8 cellular contexts compared by ENCODE assay signal in genomic region chrX:57918750-57919436, GRCh38. TPM values are rescaled to one million over a fixed set of nuclear protein-coding genes. Genes with fewer than 3 reads are reported as not detected.
A peak's percentile ranks its signal among the peaks of the same experiment; 100 is the strongest.
DNase-seq lines count a peak whose midpoint lies in the region; ATAC-seq, FAIRE-seq and TF ChIP-seq lines count a peak whose summit lies in the region.

No MANE protein-coding gene starts in this region.

- H3K9me3 Mint-ChIP-seq in activated naive CD4-positive, alpha-beta T cell treated with anti-CD3 and anti-CD28 coated beads, Interleukin-2, amount 10 ng/mL, durations not matched to agents 7 days and 5 days, result no peaks in the 10 kb centered on the region

- no peaks in the 10 kb centered on the region for H3K4me1 Mint-ChIP-seq in activated naive CD4-positive, alpha-beta T cell treated with anti-CD3 and anti-CD28 coated beads, Interleukin-2, amount 10 ng/mL, durations not matched to agents 7 days and 5 days

- FAIRE-seq in HTR-8/SVneo (lab: Jason Lieb, UNC), result no peak

- no peaks in the 10 kb centered on the region for H3K36me3 ChIP-seq in WERI-Rb-1

- DNase-seq in activated naive CD4-positive, alpha-beta T cell treated with anti-CD3 and anti-CD28 coated beads, Interleukin-2, amount 10 ng/mL, durations not matched to agents 7 days and 5 days, result peak; percentile 26
- no peak for DNase-seq in activated naive CD4-positive, alpha-beta T cell treated with anti-CD3 and anti-CD28 coated beads, Interleukin-2, amount 50 U/mL, for 16 hours
- DNase-seq in Jurkat, Clone E6-1 (ENCODE audit: low read depth, low spot score), result peak; percentile 9
- DNase-seq in WERI-Rb-1 (no peak), iris pigment epithelial cell (ENCODE audit: low read depth) (peak; percentile 10), NCI-H2107 treated with DMSO at 0.1 percent for 48 hours (lab: John Stamatoyannopoulos, UW; ENCODE audit: unreplicated experiment) (no peak), HTR-8/SVneo (ENCODE audit: insufficient read length, low spot score) (no peak)

- no peak for ATAC-seq in GM21576 (IDR thresholded peaks at IDR 0.05; ENCODE audit: unreplicated experiment)

- H3K27ac Mint-ChIP-seq in activated naive CD4-positive, alpha-beta T cell treated with anti-CD3 and anti-CD28 coated beads, Interleukin-2, amount 10 ng/mL, durations not matched to agents 7 days and 5 days, result no peak overlapping the region

- peak; percentile 34 for TF ChIP-seq CTCF in WERI-Rb-1 (IDR thresholded peaks at IDR 0.05; ENCODE audit: low read depth, low read length)

- H3K27ac ChIP-seq in WERI-Rb-1, result no peak overlapping the region

- no peak overlapping the region for H3K4me3 ChIP-seq in Jurkat, Clone E6-1 (ENCODE audit: low read length)
- no peak overlapping the region for H3K4me3 ChIP-seq in WERI-Rb-1 (ENCODE audit: low read depth, low read length)

- H3K27me3 Mint-ChIP-seq in activated naive CD4-positive, alpha-beta T cell treated with anti-CD3 and anti-CD28 coated beads, Interleukin-2, amount 10 ng/mL, durations not matched to agents 7 days and 5 days, result no peaks in the 10 kb centered on the region

- no peak overlapping the region for H3K4me3 Mint-ChIP-seq in activated naive CD4-positive, alpha-beta T cell treated with anti-CD3 and anti-CD28 coated beads, Interleukin-2, amount 10 ng/mL, durations not matched to agents 7 days and 5 days

- no peaks in the 10 kb centered on the region for H3K36me3 Mint-ChIP-seq in activated naive CD4-positive, alpha-beta T cell treated with anti-CD3 and anti-CD28 coated beads, Interleukin-2, amount 10 ng/mL, durations not matched to agents 7 days and 5 days

- CTCF ChIA-PET in activated naive CD4-positive, alpha-beta T cell treated with anti-CD3 and anti-CD28 coated beads, Interleukin-2, amount 10 ng/mL, durations not matched to agents 7 days and 5 days (lab: Charles Lee), result interaction anchor here (0.7 to 1.1 kb wide), 2 partner anchors 97 to 98 kb away, joined by 3 to 5 read pairs; no protein-coding TSS in a partner anchor

- peaks cover 18% of the 10 kb centered on the region for H3K27me3 ChIP-seq in WERI-Rb-1 (ENCODE audit: insufficient read depth, low read depth, severe bottlenecking)

- H3K9me3 ChIP-seq in WERI-Rb-1 (ENCODE audit: severe bottlenecking), result no peaks in the 10 kb centered on the region

RNA-seq across cellular contexts. Expression of gene ZXDA, which starts 8.6 kb away (rescaled TPM):
- polyA plus RNA-seq in Jurkat, Clone E6-1 (2012; ENCODE audit: insufficient read depth, insufficient read length), result 0.27 TPM

Comparison
In these comparisons a context has a peak if more than half of its experiments do, and no peak if none do; other contexts are left out.
1. DNase-seq: peak in activated naive CD4-positive, alpha-beta T cell treated with anti-CD3 and anti-CD28 coated beads, Interleukin-2, amount 10 ng/mL, durations not matched to agents 7 days and 5 days (single experiment), Jurkat, Clone E6-1 (single experiment) and iris pigment epithelial cell (single experiment); none in activated naive CD4-positive, alpha-beta T cell treated with anti-CD3 and anti-CD28 coated beads, Interleukin-2, amount 50 U/mL, for 16 hours (single experiment), WERI-Rb-1 (single experiment), NCI-H2107 treated with DMSO at 0.1 percent for 48 hours (single experiment) and HTR-8/SVneo (single experiment).